In genomic region chr9:126805546-126806262, GRCh38 we compare ENCODE assay signal across 1 cellular context.
TF ChIP-seq lines count a peak whose summit lies in the region.

No MANE protein-coding gene starts in this region.

TF ChIP-seq in GM23338, 12 proteins besides CTCF, POLR2A, EP300 and RAD21 (continued from another document):
- TF ChIP-seq ZNF462 (CRISPR knock-in tag; IDR thresholded peaks at IDR 0.05), result no peak
- no peak for TF ChIP-seq NANOG (IDR thresholded peaks at IDR 0.05; ENCODE audit: borderline replicate concordance)
- no peak for TF ChIP-seq STAT1 (IDR thresholded peaks at IDR 0.05; ENCODE audit: unreplicated experiment)
- no peak for TF ChIP-seq EZH2phosphoT487 (IDR thresholded peaks at IDR 0.05; ENCODE audit: unreplicated experiment)
- TF ChIP-seq ZNF331 (CRISPR knock-in tag; IDR thresholded peaks at IDR 0.05; ENCODE audit: low read depth), result no peak
- TF ChIP-seq JUNB (IDR thresholded peaks at IDR 0.05; ENCODE audit: unreplicated experiment), result no peak
- no peak for TF ChIP-seq ZNF114 (CRISPR knock-in tag; IDR thresholded peaks at IDR 0.05)
- no peak for TF ChIP-seq REST (IDR thresholded peaks at IDR 0.05; ENCODE audit: unreplicated experiment)
- no peak for TF ChIP-seq CREB1 (CRISPR knock-in tag; IDR thresholded peaks at IDR 0.05; ENCODE audit: low read depth)
